Comparison of ENCODE assay signal across 25 cellular contexts in genomic region chr17:14460502-14460901, GRCh38.
"Had no signal": no experiment of that assay in that cellular context is flagged by ENCODE, and none has a peak within 500 bp of the region (broad histone marks: within the 10 kb centered on the region; RNA-seq: fewer than 3 reads in every experiment).

No MANE protein-coding gene starts in this region.

- DNase-seq: hippocampal formation; kidney glomerular epithelial cell; left cardiac atrium; left lung; lower lobe of right lung; mammary epithelial cell; mesenchymal stem cell; naive thymus-derived CD8-positive, alpha-beta T cell; ovary; right lobe of liver; stimulated activated CD4-positive, alpha-beta T cell treated with anti-CD3 and anti-CD28 coated beads, Interleukin-15, amount 100 ng/mL, for 24 hours; stimulated activated CD4-positive, alpha-beta T cell treated with anti-CD3 and anti-CD28 coated beads, Interleukin-2, amount 100 ng/mL, for 24 hours; stimulated activated CD4-positive, alpha-beta T cell treated with anti-CD3 and anti-CD28 coated beads, Interleukin-4, amount 100 ng/mL, for 1 hour; stimulated activated naive B cell treated with anti-CD40 and anti-IgM and Interleukin-4, amounts not matched to agents 10 μg/mL and 1 μg/mL and 100 μg/mL, for 72 hours; stimulated activated naive CD8-positive, alpha-beta T cell treated with anti-CD3 and anti-CD28 coated beads, Interleukin-15, Interleukin-2, amounts not matched to agents 100 U/mL and 50 U/mL, for 24 hours; stomach; testis; thyroid gland; transverse colon; upper lobe of left lung had no signal

- ATAC-seq: left cardiac atrium; left lung; lower lobe of right lung; naive thymus-derived CD8-positive, alpha-beta T cell; right lobe of liver; stimulated activated naive B cell treated with anti-CD40 and anti-IgM and Interleukin-4, amounts not matched to agents 10 μg/mL and 1 μg/mL and 100 μg/mL, for 72 hours; stimulated activated naive CD8-positive, alpha-beta T cell treated with anti-CD3 and anti-CD28 coated beads, Interleukin-15, Interleukin-2, amounts not matched to agents 100 U/mL and 50 U/mL, for 24 hours had no signal

- H3K4me2 ChIP-seq: smooth muscle cell had no signal

- H3K9me3 ChIP-seq: left lung, lower lobe of right lung, ovary, right atrium auricular region, right lobe of liver, stomach, testis, thyroid gland, transverse colon, upper lobe of left lung, vagina had no signal

- H3K4me3 ChIP-seq: left lung, lower lobe of right lung, ovary, right atrium auricular region, right lobe of liver, smooth muscle cell, stomach, testis, thyroid gland, transverse colon, upper lobe of left lung, vagina had no signal

- H3K27ac ChIP-seq: left lung, lower lobe of right lung, ovary, right atrium auricular region, right lobe of liver, stomach, testis, thyroid gland, transverse colon, upper lobe of left lung, vagina had no signal

- H3K4me3 Mint-ChIP-seq: nephron progenitor cell; stimulated activated naive B cell treated with anti-CD40 and anti-IgM and Interleukin-4, amounts not matched to agents 10 μg/mL and 1 μg/mL and 100 μg/mL, for 72 hours had no signal

- H3K27me3 ChIP-seq: left lung, ovary, right atrium auricular region, right lobe of liver, stomach, testis, thyroid gland, transverse colon, upper lobe of left lung, vagina had no signal

- H3K36me3 ChIP-seq: left lung, lower lobe of right lung, ovary, right atrium auricular region, right lobe of liver, stomach, thyroid gland, transverse colon, upper lobe of left lung, vagina had no signal

- H3K27ac Mint-ChIP-seq: naive thymus-derived CD8-positive, alpha-beta T cell; progenitor cell of endocrine pancreas had no signal

- H3K4me1 ChIP-seq: left lung, lower lobe of right lung, right atrium auricular region, right lobe of liver, testis, thyroid gland, transverse colon, upper lobe of left lung had no signal

- H3K9me3 Mint-ChIP-seq: naive thymus-derived CD8-positive, alpha-beta T cell; stimulated activated naive B cell treated with anti-CD40 and anti-IgM and Interleukin-4, amounts not matched to agents 10 μg/mL and 1 μg/mL and 100 μg/mL, for 72 hours had no signal

- H3K36me3 Mint-ChIP-seq: stimulated activated naive B cell treated with anti-CD40 and anti-IgM and Interleukin-4, amounts not matched to agents 10 μg/mL and 1 μg/mL and 100 μg/mL, for 72 hours had no signal
